In the genomic region with DNA sequence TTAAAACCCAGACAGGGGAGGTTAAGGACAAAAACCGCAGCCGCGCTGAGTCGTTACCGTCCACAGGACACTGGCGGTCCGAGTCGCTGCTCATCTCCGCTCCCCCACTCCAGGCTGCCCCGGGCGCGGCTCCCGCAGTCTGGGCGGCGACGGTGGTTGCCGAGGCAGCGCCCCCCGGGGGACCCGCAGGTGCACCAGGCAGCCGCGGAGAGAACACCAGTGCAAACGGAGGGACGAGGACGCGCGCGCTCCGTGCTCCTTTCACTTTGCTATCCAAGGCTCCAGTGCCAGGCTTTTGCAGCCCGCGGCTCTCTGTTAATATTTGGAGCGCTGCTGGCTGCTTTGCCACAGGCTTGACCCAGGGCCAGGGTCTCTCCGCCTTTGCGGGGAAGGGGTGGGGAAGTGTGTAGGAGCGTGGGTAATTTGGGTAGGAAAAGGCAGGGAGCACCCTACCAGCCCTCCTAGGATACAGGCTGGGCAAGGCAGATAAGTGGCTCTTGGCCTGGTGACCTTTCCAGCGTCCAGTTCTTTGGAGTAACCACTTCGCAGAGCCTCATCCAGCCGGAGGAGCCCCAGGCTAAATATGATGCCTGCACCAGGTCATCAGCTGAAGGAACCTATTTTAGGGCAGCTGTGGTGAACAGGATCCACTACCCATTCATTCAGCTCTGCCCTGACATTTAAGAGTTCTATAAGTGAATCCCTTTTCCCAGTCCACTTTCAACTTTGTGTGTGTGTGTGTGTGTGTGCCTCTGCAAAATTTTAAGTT, we compare ENCODE assay signal across 9 cellular contexts. TPM values are rescaled to one million over a fixed set of nuclear protein-coding genes. Genes with fewer than 3 reads are reported as not detected.
DNase-seq lines count a peak whose midpoint lies in the region; ATAC-seq and TF ChIP-seq lines count a peak whose summit lies in the region.
"Had no signal": no experiment of that assay in that cellular context is flagged by ENCODE, and none has a peak within 500 bp of the region (broad histone marks: within the 10 kb centered on the region; RNA-seq: fewer than 3 reads in every experiment).

A gene with protein sequence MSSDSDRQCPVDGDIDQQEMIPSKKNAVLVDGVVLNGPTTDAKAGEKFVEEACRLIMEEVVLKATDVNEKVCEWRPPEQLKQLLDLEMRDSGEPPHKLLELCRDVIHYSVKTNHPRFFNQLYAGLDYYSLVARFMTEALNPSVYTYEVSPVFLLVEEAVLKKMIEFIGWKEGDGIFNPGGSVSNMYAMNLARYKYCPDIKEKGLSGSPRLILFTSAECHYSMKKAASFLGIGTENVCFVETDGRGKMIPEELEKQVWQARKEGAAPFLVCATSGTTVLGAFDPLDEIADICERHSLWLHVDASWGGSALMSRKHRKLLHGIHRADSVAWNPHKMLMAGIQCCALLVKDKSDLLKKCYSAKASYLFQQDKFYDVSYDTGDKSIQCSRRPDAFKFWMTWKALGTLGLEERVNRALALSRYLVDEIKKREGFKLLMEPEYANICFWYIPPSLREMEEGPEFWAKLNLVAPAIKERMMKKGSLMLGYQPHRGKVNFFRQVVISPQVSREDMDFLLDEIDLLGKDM (minus strand): TSS at position 141 of the 769 bp plus-strand sequence. CDS start 47 bp downstream, at position 94.

- H3K4me3 ChIP-seq in hepatocyte (peak within 1 kb of the TSS; percentile 51), gastrocnemius medialis (peak within 1 kb of the TSS; percentile 81 to 87 (median 82)), MM.1S (ENCODE audit: low read length) (no peak within 1 kb of the TSS; the same call in 1 of the 2 replicates)

- ATAC-seq in activated naive CD8-positive, alpha-beta T cell treated with anti-CD3 and anti-CD28 coated beads, Interleukin-2, amount 10 ng/mL, durations not matched to agents 7 days and 5 days (ENCODE audit: low read depth) = peak; percentile 60
- ATAC-seq in gastrocnemius medialis = peak; percentile 90 to 93
- no peak for ATAC-seq in GM18907 (IDR thresholded peaks at IDR 0.05; ENCODE audit: unreplicated experiment)

- H3K36me3 Mint-ChIP-seq in Calu3 (ENCODE audit: insufficient read depth, unreplicated experiment) = no peaks in the 10 kb centered on the region
- no peaks in the 10 kb centered on the region for H3K36me3 Mint-ChIP-seq in activated naive CD8-positive, alpha-beta T cell treated with anti-CD3 and anti-CD28 coated beads, Interleukin-2, amount 10 ng/mL, durations not matched to agents 7 days and 5 days
- H3K36me3 Mint-ChIP-seq: IgD-negative memory B cell had no signal

- H3K27ac Mint-ChIP-seq in Calu3 (ENCODE audit: unreplicated experiment) = no peak within 1 kb of the TSS
- H3K27ac Mint-ChIP-seq in activated naive CD8-positive, alpha-beta T cell treated with anti-CD3 and anti-CD28 coated beads, Interleukin-2, amount 10 ng/mL, durations not matched to agents 7 days and 5 days = no peak within 1 kb of the TSS
- H3K27ac Mint-ChIP-seq: IgD-negative memory B cell had no signal

- H3K36me3 ChIP-seq in hepatocyte (replicated peaks; ENCODE audit: insufficient read depth, low read depth) (no peaks in the 10 kb centered on the region), gastrocnemius medialis (no peaks in the 10 kb centered on the region), MM.1S (replicated peaks; ENCODE audit: insufficient read depth, low read length) (no peaks in the 10 kb centered on the region)

- in situ Hi-C loops in gastrocnemius medialis (cut with MboI; ENCODE audit: low sequenced_read_pairs in 4 of 4) = no loop called here

- WGBS in hepatocyte (ENCODE audit: low lambda C conversion rate, missing lambda C conversion rate) = 4% methylated on average over 38 of the region's 38 CpGs

- peak within 1 kb of the TSS; percentile 46 for H3K4me3 Mint-ChIP-seq in Calu3 (ENCODE audit: low read depth, unreplicated experiment)
- H3K4me3 Mint-ChIP-seq in activated naive CD8-positive, alpha-beta T cell treated with anti-CD3 and anti-CD28 coated beads, Interleukin-2, amount 10 ng/mL, durations not matched to agents 7 days and 5 days = peak within 1 kb of the TSS; percentile 78

- peaks cover 44% of the 10 kb centered on the region for H3K27me3 Mint-ChIP-seq in Calu3 (ENCODE audit: unreplicated experiment)
- H3K27me3 Mint-ChIP-seq in activated naive CD8-positive, alpha-beta T cell treated with anti-CD3 and anti-CD28 coated beads, Interleukin-2, amount 10 ng/mL, durations not matched to agents 7 days and 5 days = peaks cover 45% of the 10 kb centered on the region

- H3K27ac ChIP-seq in hepatocyte (no peak within 1 kb of the TSS), gastrocnemius medialis (peak within 1 kb of the TSS; percentile 80 to 88 (median 84)), MM.1S (ENCODE audit: low read length) (no peak within 1 kb of the TSS)

- BruUV-seq in Calu3 (replicated peaks; lab: Mats Ljungman, UMichigan) = no TSS peak

- POLR2A ChIA-PET in activated naive CD8-positive, alpha-beta T cell treated with anti-CD3 and anti-CD28 coated beads, Interleukin-2, amount 10 ng/mL, durations not matched to agents 7 days and 5 days (lab: Charles Lee) = no interaction called here

- H3F3A ChIP-seq in MM.1S (ENCODE audit: insufficient read depth, low read length) = no peaks in the 10 kb centered on the region

- H2AFZ ChIP-seq in hepatocyte (peak within 1 kb of the TSS; percentile 61), MM.1S (ENCODE audit: low read length) (no peak within 1 kb of the TSS)

- H3K9me3 Mint-ChIP-seq in Calu3 (ENCODE audit: low read depth, unreplicated experiment) = no peaks in the 10 kb centered on the region
- H3K9me3 Mint-ChIP-seq in activated naive CD8-positive, alpha-beta T cell treated with anti-CD3 and anti-CD28 coated beads, Interleukin-2, amount 10 ng/mL, durations not matched to agents 7 days and 5 days = no peaks in the 10 kb centered on the region

- TF ChIP-seq POLR2A in gastrocnemius medialis (IDR thresholded peaks at IDR 0.05) = no peak

- H3K9me2 ChIP-seq in hepatocyte (replicated peaks; ENCODE audit: insufficient read depth) (no peaks in the 10 kb centered on the region), MM.1S (replicated peaks; ENCODE audit: insufficient read depth, low read length) (no peaks in the 10 kb centered on the region)

- H3K27me3 ChIP-seq in hepatocyte (peaks cover 41% of the 10 kb centered on the region), gastrocnemius medialis (no peaks in the 10 kb centered on the region), MM.1S (replicated peaks; ENCODE audit: insufficient read depth, low read length) (no peaks in the 10 kb centered on the region)

- no peaks in the 10 kb centered on the region for H4K20me1 ChIP-seq in hepatocyte (ENCODE audit: insufficient read depth, poor library complexity, severe bottlenecking)
- H4K20me1 ChIP-seq in MM.1S (ENCODE audit: insufficient read depth, low read length) = no peaks in the 10 kb centered on the region

- CTCF ChIA-PET in Calu3 (lab: Charles Lee) = interaction anchor here (0.6 kb wide), 1 partner anchor 52 kb away, joined by 5 read pairs; no protein-coding TSS in a partner anchor

- no peak for TF ChIP-seq CTCF in Calu3 (IDR thresholded peaks at IDR 0.05; ENCODE audit: unreplicated experiment)
- no peak for TF ChIP-seq CTCF in hepatocyte (IDR thresholded peaks at IDR 0.05; ENCODE audit: poor library complexity)
- peak in 1 of 5 experiments; percentile 14 for TF ChIP-seq CTCF in gastrocnemius medialis (IDR thresholded peaks at IDR 0.05 in 4 of 5, conservative IDR thresholded peaks at IDR 0.05 in 1 of 5)
- no peak for TF ChIP-seq CTCF in MM.1S (IDR thresholded peaks at IDR 0.05; ENCODE audit: low read length)

- peak within 1 kb of the TSS; percentile 89 for H3K4me2 ChIP-seq in hepatocyte
- H3K4me2 ChIP-seq in MM.1S (ENCODE audit: low read depth, low read length) = no peak within 1 kb of the TSS; the same call in 1 of the 2 replicates

- H3K9me3 ChIP-seq in hepatocyte (ENCODE audit: low read depth) = no peaks in the 10 kb centered on the region
- H3K9me3 ChIP-seq in gastrocnemius medialis = no peaks in the 10 kb centered on the region
- no peaks in the 10 kb centered on the region for H3K9me3 ChIP-seq in MM.1S (replicated peaks; ENCODE audit: insufficient read depth, low read length)

- no peaks in the 10 kb centered on the region for H3K79me2 ChIP-seq in hepatocyte
- no peaks in the 10 kb centered on the region for H3K79me2 ChIP-seq in MM.1S (ENCODE audit: low read length)

- H3K4me1 ChIP-seq in hepatocyte (ENCODE audit: insufficient read depth) = peaks cover 3% of the 10 kb centered on the region
- H3K4me1 ChIP-seq in gastrocnemius medialis = peaks cover 8 to 12% of the 10 kb centered on the region in 2 donors
- no peaks in the 10 kb centered on the region for H3K4me1 ChIP-seq in MM.1S (ENCODE audit: low read length)

- no peak within 1 kb of the TSS for H3K9ac ChIP-seq in MM.1S (ENCODE audit: low read length)

- DNase-seq in Calu3 = peak; percentile 11
- peak; percentile 71 for DNase-seq in NCI-H146 treated with DMSO at 0.1 percent for 48 hours (lab: John Stamatoyannopoulos, UW; ENCODE audit: unreplicated experiment)
- peak; percentile 54 for DNase-seq in activated naive CD8-positive, alpha-beta T cell treated with anti-CD3 and anti-CD28 coated beads, Interleukin-2, amount 10 ng/mL, durations not matched to agents 7 days and 5 days
- DNase-seq in hepatocyte (ENCODE audit: low spot score) = peak; percentile 60
- DNase-seq in gastrocnemius medialis = peak; percentile 32 to 60
- no peak for DNase-seq in MM.1S
- no peak for DNase-seq in NCI-H1105 treated with DMSO at 0.1 percent for 48 hours (lab: John Stamatoyannopoulos, UW)

- H3K4me1 Mint-ChIP-seq in Calu3 (ENCODE audit: low read depth, unreplicated experiment) = no peaks in the 10 kb centered on the region
- peaks cover 12% of the 10 kb centered on the region for H3K4me1 Mint-ChIP-seq in activated naive CD8-positive, alpha-beta T cell treated with anti-CD3 and anti-CD28 coated beads, Interleukin-2, amount 10 ng/mL, durations not matched to agents 7 days and 5 days

- intact Hi-C loops in Calu3 (cut with micrococcal nuclease; ENCODE audit: unreplicated experiment) (no loop called here), gastrocnemius medialis (cut with DNase I; ENCODE audit: low total_unique reads) (loop anchor here (5.0 kb wide), 2 partner anchors 117 to 173 kb away; no protein-coding TSS in a partner anchor)

RNA-seq across cellular contexts. Expression of the gene that starts here (rescaled TPM):
- total RNA-seq in Calu3 (2022) (not detected in 2 replicates), hepatocyte (0.13 and 0.16 TPM in 2 replicates), gastrocnemius medialis (under 1 TPM; 0.13 to 0.55 (median 0.42) TPM)
- not detected for total RNA-seq in activated naive CD8-positive, alpha-beta T cell treated with anti-CD3 and anti-CD28 coated beads, Interleukin-2, amount 10 ng/mL, durations not matched to agents 7 days and 5 days
- polyA plus RNA-seq in hepatocyte = not detected in 2 replicates
- polyA plus RNA-seq: IgD-negative memory B cell had no signal

Comparison
In these comparisons a context has a peak if more than half of its experiments do, and no peak if none do; other contexts are left out.
1. Peak in DNase-seq in Calu3; RNA of the gene not detected or under 1 TPM.
2. Peak in DNase-seq and ATAC-seq in activated naive CD8-positive, alpha-beta T cell treated with anti-CD3 and anti-CD28 coated beads, Interleukin-2, amount 10 ng/mL, durations not matched to agents 7 days and 5 days; RNA of the gene not detected or under 1 TPM.
3. Peak in DNase-seq, H3K4me3 ChIP-seq and H3K4me2 ChIP-seq in hepatocyte; RNA of the gene not detected or under 1 TPM.
4. Peak in DNase-seq, ATAC-seq, H3K4me3 ChIP-seq and H3K27ac ChIP-seq in gastrocnemius medialis; RNA of the gene not detected or under 1 TPM.